Comparison of ENCODE assay signal across 8 cellular contexts in genomic region chr4:104451573-104451972, GRCh38. TPM values are rescaled to one million over a fixed set of nuclear protein-coding genes. Genes with fewer than 3 reads are reported as not detected.
DNase-seq lines count a peak whose midpoint lies in the region.

No MANE protein-coding gene starts in this region.

- H3K9ac ChIP-seq in endocrine pancreas (ENCODE audit: control insufficient read depth, insufficient read depth, low read length), result no peak overlapping the region

- no peaks in the 10 kb centered on the region for H3K9me3 ChIP-seq in endocrine pancreas (ENCODE audit: control insufficient read depth, low read length)

- H3K36me3 ChIP-seq in endocrine pancreas (ENCODE audit: control insufficient read depth, insufficient read depth, low read length), result no peaks in the 10 kb centered on the region

- peak; percentile 7 for DNase-seq in NCI-H82 (lab: John Stamatoyannopoulos, UW)
- no peak for DNase-seq in NCI-H82 treated with DMSO at 0.1 percent for 48 hours (lab: John Stamatoyannopoulos, UW; ENCODE audit: unreplicated experiment)
- peak; percentile 18 for DNase-seq in Jurkat, Clone E6-1 (ENCODE audit: low read depth, low spot score)
- DNase-seq in superior temporal gyrus (ENCODE audit: extremely low spot score), result peak; percentile 78
- DNase-seq in DMS 273 treated with DMSO at 0.1 percent for 48 hours (lab: John Stamatoyannopoulos, UW), result no peak
- no peak for DNase-seq in NCI-H1694 treated with DMSO at 0.1 percent for 48 hours (lab: John Stamatoyannopoulos, UW)
- DNase-seq in NCI-H510A treated with DMSO at 0.1 percent for 48 hours (lab: John Stamatoyannopoulos, UW), result no peak

- peaks cover 17% of the 10 kb centered on the region for H3K4me1 ChIP-seq in endocrine pancreas (ENCODE audit: control insufficient read depth, insufficient read depth, low read length)

- no peaks in the 10 kb centered on the region for H3K27me3 ChIP-seq in endocrine pancreas (ENCODE audit: control insufficient read depth, insufficient read depth, low read length)

- H3K4me3 ChIP-seq in Jurkat, Clone E6-1 (ENCODE audit: low read length), result no peak overlapping the region
- peak overlapping the region; percentile 60 for H3K4me3 ChIP-seq in endocrine pancreas (ENCODE audit: control insufficient read depth, insufficient read depth, low read length)

RNA-seq across cellular contexts. Expression of gene CXXC4, which starts 43.1 kb away (rescaled TPM):
- 0.31 TPM for polyA plus RNA-seq in Jurkat, Clone E6-1 (2012; ENCODE audit: insufficient read depth, insufficient read length)

Comparison
In these comparisons a context has a peak if more than half of its experiments do, and no peak if none do; other contexts are left out.
1. DNase-seq: peak in NCI-H82 (single experiment), Jurkat, Clone E6-1 (single experiment) and superior temporal gyrus (single experiment); none in NCI-H82 treated with DMSO at 0.1 percent for 48 hours (single experiment), DMS 273 treated with DMSO at 0.1 percent for 48 hours (single experiment), NCI-H1694 treated with DMSO at 0.1 percent for 48 hours (single experiment) and NCI-H510A treated with DMSO at 0.1 percent for 48 hours (single experiment).